ENCODE assay signal across 33 cellular contexts in the genomic region with DNA sequence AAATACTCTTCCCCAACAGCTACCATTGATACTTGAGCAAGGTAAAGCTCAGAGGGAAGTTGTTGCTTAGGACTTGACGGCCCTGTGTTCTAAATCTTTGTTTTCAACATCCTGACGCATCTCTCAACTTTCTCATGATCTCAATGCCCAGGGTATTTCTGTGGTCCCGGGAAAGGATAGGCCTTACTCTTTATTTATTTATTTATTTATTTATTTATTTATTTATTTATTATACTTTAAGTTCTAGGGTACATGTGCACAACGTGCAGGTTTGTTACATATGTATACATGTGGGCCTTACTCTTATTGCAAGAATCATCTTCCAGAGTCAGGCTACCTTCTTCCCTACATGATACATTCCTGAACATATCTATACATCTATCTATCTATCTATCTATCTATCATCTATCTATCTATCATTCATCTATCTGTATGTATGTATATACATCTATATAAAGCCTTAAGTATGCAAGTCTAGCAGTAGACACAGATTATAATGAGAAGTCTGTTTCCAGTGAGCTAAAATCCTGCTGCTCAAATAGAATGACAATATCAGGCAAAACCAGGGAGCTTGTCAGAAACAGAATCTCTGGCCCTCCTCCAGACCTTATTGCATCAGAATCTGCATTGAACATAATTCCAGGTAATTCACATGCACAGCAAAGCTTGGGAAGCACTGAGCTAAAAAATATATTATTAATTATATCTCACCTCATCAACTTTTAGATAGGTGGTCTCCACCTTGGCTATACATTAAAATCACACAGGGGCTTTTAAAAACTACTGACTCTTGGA. TPM values are rescaled to one million over a fixed set of nuclear protein-coding genes. Genes with fewer than 3 reads are reported as not detected.
"Had no signal": no experiment of that assay in that cellular context is flagged by ENCODE, and none has a peak within 500 bp of the region (broad histone marks: within the 10 kb centered on the region; RNA-seq: fewer than 3 reads in every experiment).

No MANE protein-coding gene starts in this region.

- DNase-seq: activated CD4-positive, alpha-beta T cell treated with anti-CD3 and anti-CD28 coated beads for 36 hours; activated CD4-positive, CD25-positive, alpha-beta regulatory T cell; activated effector memory CD4-positive, alpha-beta T cell treated with anti-CD3 and anti-CD28 coated beads, Interleukin-2, amount 50 U/mL, for 16 hours; activated naive CD4-positive, alpha-beta T cell treated with anti-CD3 and anti-CD28 coated beads for 36 hours; activated naive CD8-positive, alpha-beta T cell treated with anti-CD3 and anti-CD28 coated beads for 36 hours; amniotic stem cell; effector memory CD4-positive, alpha-beta T cell; erythroblast; left cardiac atrium; left ventricle myocardium superior; nephron progenitor cell; right lobe of liver; stimulated activated CD4-positive, alpha-beta T cell treated with anti-CD3 and anti-CD28 coated beads, Interleukin-2, amount 100 ng/mL, for 48 hours; stimulated activated naive CD8-positive, alpha-beta T cell treated with anti-CD3 and anti-CD28 coated beads, Interleukin-15, Interleukin-2, amounts not matched to agents 100 U/mL and 50 U/mL, for 24 hours; testis; transverse colon had no signal

- H3K9me3 Mint-ChIP-seq: activated naive CD4-positive, alpha-beta T cell treated with anti-CD3 and anti-CD28 coated beads for 36 hours; activated naive CD8-positive, alpha-beta T cell treated with anti-CD3 and anti-CD28 coated beads for 36 hours; activated T-helper 1 cell treated with anti-CD3 and anti-CD28 coated beads, Interleukin-12 subunit alpha, Interleukin-12 subunit beta, Interleukin-2, Interleukin-4 antibody, amounts not matched to agents 30 ng/mL and 10 ng/mL and 1 ng/mL, durations not matched to agents 14 hours and 24 hours and 36 hours; central memory CD8-positive, alpha-beta T cell; T-helper 2 cell treated with Interferon-gamma antibody and Interleukin-4, amounts not matched to agents 5 μg/mL and 100 μg/mL, for 36 hours had no signal

- H3K4me1 ChIP-seq: gastroesophageal sphincter, right lobe of liver, testis, transverse colon had no signal

- H3K27me3 ChIP-seq: gastroesophageal sphincter, hepatocyte, neutrophil, right lobe of liver, testis, transverse colon had no signal

- H3K4me1 Mint-ChIP-seq: central memory CD8-positive, alpha-beta T cell had no signal

- H3K27ac ChIP-seq: gastroesophageal sphincter, hepatocyte, neutrophil, right lobe of liver, testis, transverse colon had no signal

- FAIRE-seq: astrocyte, colon, keratinocyte, urothelium cell line had no signal

- H3K4me3 Mint-ChIP-seq: activated CD4-positive, alpha-beta T cell treated with anti-CD3 and anti-CD28 coated beads for 36 hours; activated naive CD4-positive, alpha-beta T cell treated with anti-CD3 and anti-CD28 coated beads for 36 hours; activated naive CD8-positive, alpha-beta T cell treated with anti-CD3 and anti-CD28 coated beads for 36 hours; activated T-helper 1 cell treated with anti-CD3 and anti-CD28 coated beads, Interleukin-12 subunit alpha, Interleukin-12 subunit beta, Interleukin-2, Interleukin-4 antibody, amounts not matched to agents 30 ng/mL and 10 ng/mL and 1 ng/mL, durations not matched to agents 14 hours and 24 hours and 36 hours; central memory CD8-positive, alpha-beta T cell; nephron progenitor cell; T-helper 2 cell treated with Interferon-gamma antibody and Interleukin-4, amounts not matched to agents 5 μg/mL and 100 μg/mL, for 36 hours had no signal

- H2AFZ ChIP-seq: hepatocyte had no signal

- H3K27ac Mint-ChIP-seq: activated CD4-positive, alpha-beta T cell treated with anti-CD3 and anti-CD28 coated beads for 36 hours; activated naive CD4-positive, alpha-beta T cell treated with anti-CD3 and anti-CD28 coated beads for 36 hours; activated naive CD8-positive, alpha-beta T cell treated with anti-CD3 and anti-CD28 coated beads for 36 hours; activated T-helper 1 cell treated with anti-CD3 and anti-CD28 coated beads, Interleukin-12 subunit alpha, Interleukin-12 subunit beta, Interleukin-2, Interleukin-4 antibody, amounts not matched to agents 30 ng/mL and 10 ng/mL and 1 ng/mL, durations not matched to agents 14 hours and 24 hours and 36 hours; T-helper 2 cell treated with Interferon-gamma antibody and Interleukin-4, amounts not matched to agents 5 μg/mL and 100 μg/mL, for 36 hours had no signal

- H3K4me2 ChIP-seq: hepatocyte had no signal

- H3K9me3 ChIP-seq: gastroesophageal sphincter, neutrophil, right lobe of liver, testis, transverse colon had no signal

- H3K36me3 ChIP-seq: gastroesophageal sphincter, neutrophil, right lobe of liver, transverse colon had no signal

- H3K4me3 ChIP-seq: gastroesophageal sphincter, hepatocyte, right lobe of liver, testis, transverse colon had no signal

- H3K36me3 Mint-ChIP-seq: activated naive CD8-positive, alpha-beta T cell treated with anti-CD3 and anti-CD28 coated beads for 36 hours had no signal

- H3K27me3 Mint-ChIP-seq: activated CD4-positive, alpha-beta T cell treated with anti-CD3 and anti-CD28 coated beads for 36 hours; activated naive CD8-positive, alpha-beta T cell treated with anti-CD3 and anti-CD28 coated beads for 36 hours had no signal

- ATAC-seq: activated CD4-positive, alpha-beta T cell treated with anti-CD3 and anti-CD28 coated beads for 36 hours; gastroesophageal sphincter; left cardiac atrium; left ventricle myocardium superior; right lobe of liver; stimulated activated naive CD8-positive, alpha-beta T cell treated with anti-CD3 and anti-CD28 coated beads, Interleukin-15, Interleukin-2, amounts not matched to agents 100 U/mL and 50 U/mL, for 24 hours had no signal

RNA-seq across cellular contexts. Expression of a gene that starts 12.2 kb away (rescaled TPM):
- total RNA-seq: astrocyte, dermis microvascular lymphatic vessel endothelial cell, gastroesophageal sphincter, hepatocyte, left cardiac atrium, left ventricle myocardium superior, lung microvascular endothelial cell, mesenteric fat pad, posterior vena cava, renal cortical epithelial cell, right lobe of liver, skeletal muscle tissue, transverse colon had no signal

RNA-seq across cellular contexts. Expression of a gene that starts 39.5 kb away (rescaled TPM):
- total RNA-seq: activated CD4-positive, alpha-beta T cell treated with anti-CD3 and anti-CD28 coated beads for 36 hours; activated naive CD4-positive, alpha-beta T cell treated with anti-CD3 and anti-CD28 coated beads for 36 hours; activated naive CD8-positive, alpha-beta T cell treated with anti-CD3 and anti-CD28 coated beads for 36 hours; activated T-helper 1 cell treated with anti-CD3 and anti-CD28 coated beads, Interleukin-12 subunit alpha, Interleukin-12 subunit beta, Interleukin-2, Interleukin-4 antibody, amounts not matched to agents 30 ng/mL and 10 ng/mL and 1 ng/mL, durations not matched to agents 14 hours and 24 hours and 36 hours; dermis microvascular lymphatic vessel endothelial cell; lung microvascular endothelial cell; right lobe of liver; transverse colon had no signal

RNA-seq across cellular contexts. Expression of a gene that starts 47.8 kb away (rescaled TPM):
- total RNA-seq: activated CD4-positive, alpha-beta T cell treated with anti-CD3 and anti-CD28 coated beads for 36 hours; activated naive CD4-positive, alpha-beta T cell treated with anti-CD3 and anti-CD28 coated beads for 36 hours; activated naive CD8-positive, alpha-beta T cell treated with anti-CD3 and anti-CD28 coated beads for 36 hours; activated T-helper 1 cell treated with anti-CD3 and anti-CD28 coated beads, Interleukin-12 subunit alpha, Interleukin-12 subunit beta, Interleukin-2, Interleukin-4 antibody, amounts not matched to agents 30 ng/mL and 10 ng/mL and 1 ng/mL, durations not matched to agents 14 hours and 24 hours and 36 hours; astrocyte; dermis microvascular lymphatic vessel endothelial cell; left ventricle myocardium superior; lung microvascular endothelial cell; osteocyte; renal cortical epithelial cell; right lobe of liver; transverse colon had no signal
- polyA plus RNA-seq: keratinocyte had no signal
